10 cellular contexts compared by ENCODE assay signal in the genomic region with DNA sequence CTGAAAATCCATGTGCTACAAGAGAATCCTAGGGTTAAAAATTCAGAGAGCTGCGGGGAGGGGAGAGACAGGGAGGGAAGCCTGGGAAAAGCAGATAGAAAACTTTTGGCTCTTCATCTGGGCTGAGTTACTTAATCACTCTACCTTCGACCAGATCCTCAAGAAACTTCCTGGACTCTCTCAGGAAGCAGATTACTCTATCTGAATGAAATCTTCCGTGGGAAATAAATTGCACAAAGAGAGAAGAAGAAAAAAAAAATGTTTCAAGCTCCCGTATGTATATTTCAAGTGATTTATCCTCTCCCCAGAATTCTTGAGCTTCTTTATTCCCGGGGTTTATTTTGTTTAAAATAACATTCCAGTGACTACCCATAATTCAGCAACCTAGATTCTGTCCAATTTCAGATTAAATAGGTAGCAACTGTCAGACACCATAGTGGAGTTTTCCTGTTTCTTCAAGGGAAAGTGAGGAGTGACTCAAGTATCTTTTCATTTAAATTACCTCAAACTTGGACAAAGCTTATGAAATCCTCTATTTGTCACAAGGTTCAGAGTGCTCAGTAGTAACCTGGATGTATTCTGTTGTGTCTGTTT.
DNase-seq lines count a peak whose midpoint lies in the region; ATAC-seq and TF ChIP-seq lines count a peak whose summit lies in the region.
"Had no signal": no experiment of that assay in that cellular context is flagged by ENCODE, and none has a peak within 500 bp of the region (broad histone marks: within the 10 kb centered on the region; RNA-seq: fewer than 3 reads in every experiment).

No MANE protein-coding gene starts in this region.

- H3K27me3 ChIP-seq in SJSA1 (replicated peaks): no peaks in the 10 kb centered on the region

- POLR2A ChIA-PET in AG04449 (lab: Yijun Ruan, JAX): interaction anchor here (2.0 kb wide), 1 partner anchor 84 kb away, joined by 6 read pairs; no protein-coding TSS in a partner anchor

- H3K4me3 ChIP-seq in AG04449 (ENCODE audit: low read depth, low read length) (no peak overlapping the region), SJSA1 (no peak overlapping the region), fibroblast of villous mesenchyme (ENCODE audit: low read depth, low read length) (peak overlapping the region; percentile 23)

- ATAC-seq in omental fat pad (ENCODE audit: low FRiP score): peak; percentile 61
- ATAC-seq in HG03354 (IDR thresholded peaks at IDR 0.05; ENCODE audit: poor library complexity, severe bottlenecking, unreplicated experiment): no peak
- ATAC-seq: activated CD8-positive, alpha-beta T cell treated with anti-CD3 and anti-CD28 coated beads, Interleukin-2, amount 10 ng/mL, durations not matched to agents 7 days and 5 days; HepG2 had no signal

- H3K36me3 ChIP-seq in SJSA1: no peaks in the 10 kb centered on the region

- CTCF ChIA-PET in AG04449 (lab: Yijun Ruan, JAX): interaction anchor here (0.8 kb wide), 2 partner anchors 109 to 588 kb away, joined by 3 read pairs; no protein-coding TSS in a partner anchor

- H3K4me1 ChIP-seq in SJSA1 (replicated peaks): peaks cover 6% of the 10 kb centered on the region

- TF ChIP-seq CTCF in AG04449 (IDR thresholded peaks at IDR 0.05; ENCODE audit: insufficient read depth, low read length, missing control alignments) (no peak), fibroblast of villous mesenchyme (IDR thresholded peaks at IDR 0.05; ENCODE audit: insufficient read depth, low read depth, low read length) (no peak), omental fat pad (IDR thresholded peaks at IDR 0.05) (no peak)

- H3K9me3 ChIP-seq in SJSA1 (replicated peaks): no peaks in the 10 kb centered on the region

- 0 out of 2 replicates have a peak overlapping the region, but pooled peaks have one; percentile 21 for H3K27ac ChIP-seq in SJSA1

- peak; percentile 63 for DNase-seq in AG04449 (ENCODE audit: low read depth, low spot score)
- DNase-seq in SJSA1 (ENCODE audit: low read depth in 1 of 2, low spot score in 2 of 2): no peak
- peak; percentile 68 for DNase-seq in fibroblast of villous mesenchyme (ENCODE audit: low read depth)
- no peak for DNase-seq in omental fat pad (ENCODE audit: low spot score)
- no peak for DNase-seq in NCI-H446 (lab: John Stamatoyannopoulos, UW)
- no peak for DNase-seq in activated naive CD4-positive, alpha-beta T cell (lab: John Stamatoyannopoulos, UW)
- DNase-seq in DMS 273 treated with DMSO at 0.1 percent for 48 hours (lab: John Stamatoyannopoulos, UW): no peak
- DNase-seq: activated CD8-positive, alpha-beta T cell treated with anti-CD3 and anti-CD28 coated beads, Interleukin-2, amount 10 ng/mL, durations not matched to agents 7 days and 5 days had no signal

Comparison
In these comparisons a context has a peak if more than half of its experiments do, and no peak if none do; other contexts are left out.
1. DNase-seq: peak in AG04449 (single experiment) and fibroblast of villous mesenchyme (single experiment); none in SJSA1 (0 of 2), omental fat pad (single experiment), NCI-H446 (0 of 2), activated naive CD4-positive, alpha-beta T cell (0 of 4) and DMS 273 treated with DMSO at 0.1 percent for 48 hours (single experiment).